In the genomic region with DNA sequence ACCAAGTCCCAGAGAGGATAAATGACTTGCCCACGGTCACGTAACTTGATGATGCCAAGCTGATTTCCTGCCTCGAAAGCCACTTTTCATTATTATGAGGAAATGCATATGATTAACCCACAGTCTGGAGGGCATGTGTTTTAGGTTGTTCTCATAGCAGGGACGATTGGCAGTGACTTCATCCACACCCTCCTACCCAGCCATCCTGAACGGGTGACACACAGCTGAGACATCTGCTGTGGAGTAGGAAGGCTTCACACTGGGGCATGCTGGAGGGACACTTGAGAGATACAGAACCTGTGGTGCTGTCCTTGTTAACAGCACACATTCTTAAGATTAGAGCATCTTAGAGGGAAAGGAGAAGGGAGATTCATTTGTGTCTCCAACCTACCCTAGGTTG, we compare ENCODE assay signal across 11 cellular contexts.
DNase-seq lines count a peak whose midpoint lies in the region; ATAC-seq and TF ChIP-seq lines count a peak whose summit lies in the region.
"Had no signal": no experiment of that assay in that cellular context is flagged by ENCODE, and none has a peak within 500 bp of the region (broad histone marks: within the 10 kb centered on the region; RNA-seq: fewer than 3 reads in every experiment).

No MANE protein-coding gene starts in this region.

- no peak overlapping the region for H3K27ac Mint-ChIP-seq in activated CD4-positive, alpha-beta T cell treated with anti-CD3 and anti-CD28 coated beads for 36 hours
- no peak overlapping the region for H3K27ac Mint-ChIP-seq in activated CD4-positive, alpha-beta T cell treated with anti-CD3 and anti-CD28 coated beads, Interleukin-2, amount 10 ng/mL, durations not matched to agents 24 days and 14 days
- peak overlapping the region; percentile 4 for H3K27ac Mint-ChIP-seq in activated naive CD8-positive, alpha-beta T cell treated with anti-CD3 and anti-CD28 coated beads, Interleukin-2, amount 50 U/mL, for 24 hours
- H3K27ac Mint-ChIP-seq: memory B cell had no signal

- H3K27me3 Mint-ChIP-seq in activated CD4-positive, alpha-beta T cell treated with anti-CD3 and anti-CD28 coated beads for 36 hours, result no peaks in the 10 kb centered on the region
- no peaks in the 10 kb centered on the region for H3K27me3 Mint-ChIP-seq in activated CD4-positive, alpha-beta T cell treated with anti-CD3 and anti-CD28 coated beads, Interleukin-2, amount 10 ng/mL, durations not matched to agents 24 days and 14 days
- no peaks in the 10 kb centered on the region for H3K27me3 Mint-ChIP-seq in activated naive CD8-positive, alpha-beta T cell treated with anti-CD3 and anti-CD28 coated beads, Interleukin-2, amount 50 U/mL, for 24 hours

- H4K20me1 ChIP-seq in osteoblast (ENCODE audit: insufficient read depth, low read length), result no peaks in the 10 kb centered on the region

- peaks cover 2% of the 10 kb centered on the region for H3K9me3 Mint-ChIP-seq in activated CD4-positive, alpha-beta T cell treated with anti-CD3 and anti-CD28 coated beads for 36 hours (ENCODE audit: low read depth)
- H3K9me3 Mint-ChIP-seq in activated CD4-positive, alpha-beta T cell treated with anti-CD3 and anti-CD28 coated beads, Interleukin-2, amount 10 ng/mL, durations not matched to agents 24 days and 14 days, result peaks cover 3% of the 10 kb centered on the region
- no peaks in the 10 kb centered on the region for H3K9me3 Mint-ChIP-seq in activated naive CD8-positive, alpha-beta T cell treated with anti-CD3 and anti-CD28 coated beads, Interleukin-2, amount 50 U/mL, for 24 hours
- H3K9me3 Mint-ChIP-seq: memory B cell had no signal

- H3K79me2 ChIP-seq in osteoblast (ENCODE audit: insufficient read depth, low read length), result no peaks in the 10 kb centered on the region

- H3K9me3 ChIP-seq in osteoblast (ENCODE audit: low read depth, low read length) (peaks cover 3% of the 10 kb centered on the region), Peyer's patch (no peaks in the 10 kb centered on the region)

- peaks cover 22% of the 10 kb centered on the region for H3K4me1 Mint-ChIP-seq in activated CD4-positive, alpha-beta T cell treated with anti-CD3 and anti-CD28 coated beads for 36 hours
- peaks cover 20% of the 10 kb centered on the region for H3K4me1 Mint-ChIP-seq in activated CD4-positive, alpha-beta T cell treated with anti-CD3 and anti-CD28 coated beads, Interleukin-2, amount 10 ng/mL, durations not matched to agents 24 days and 14 days
- peaks cover 11% of the 10 kb centered on the region for H3K4me1 Mint-ChIP-seq in activated naive CD8-positive, alpha-beta T cell treated with anti-CD3 and anti-CD28 coated beads, Interleukin-2, amount 50 U/mL, for 24 hours

- H3K4me3 ChIP-seq in osteoblast (ENCODE audit: insufficient read depth, low read length) (no peak overlapping the region), Peyer's patch (no peak overlapping the region)

- peak; percentile 59 for DNase-seq in activated CD4-positive, alpha-beta T cell treated with anti-CD3 and anti-CD28 coated beads for 36 hours
- DNase-seq in activated CD4-positive, alpha-beta T cell treated with anti-CD3 and anti-CD28 coated beads, Interleukin-2, amount 10 ng/mL, durations not matched to agents 24 days and 14 days, result no peak
- peak; percentile 25 for DNase-seq in KBM-7
- no peak for DNase-seq in activated naive CD8-positive, alpha-beta T cell treated with anti-CD3 and anti-CD28 coated beads, Interleukin-2, amount 50 U/mL, for 24 hours
- no peak for DNase-seq in osteoblast (ENCODE audit: insufficient read length, low spot score, missing footprints)
- no peak for DNase-seq in Peyer's patch
- DNase-seq in SW 1271 (lab: John Stamatoyannopoulos, UW), result no peak
- no peak for DNase-seq in NCI-H187 (lab: John Stamatoyannopoulos, UW)
- DNase-seq: caudate nucleus, SHP77 treated with DMSO at 0.1 percent for 48 hours had no signal

- H3K4me1 ChIP-seq in osteoblast (ENCODE audit: insufficient read depth, low read length) (peaks cover 34% of the 10 kb centered on the region), Peyer's patch (no peaks in the 10 kb centered on the region)

- H3K27ac ChIP-seq in osteoblast (ENCODE audit: low read depth, low read length), result peak overlapping the region; percentile 88
- H3K27ac ChIP-seq in Peyer's patch, result no peak overlapping the region

- peak overlapping the region; percentile 21 for H3K4me2 ChIP-seq in osteoblast (ENCODE audit: insufficient read depth, low read length)

- no peak for TF ChIP-seq POLR2A in Peyer's patch (IDR thresholded peaks at IDR 0.05)

- in situ Hi-C loops in KBM-7 (cut with MboI; ENCODE audit: low pct_unique_long_range_greater_than_20kb, low sequenced_read_pairs), result no loop called here

- H3K36me3 ChIP-seq in osteoblast (ENCODE audit: insufficient read depth, low read length) (no peaks in the 10 kb centered on the region), Peyer's patch (no peaks in the 10 kb centered on the region)

- ATAC-seq in activated CD4-positive, alpha-beta T cell treated with anti-CD3 and anti-CD28 coated beads for 36 hours, result peak; percentile 96
- peak; percentile 94 for ATAC-seq in activated naive CD8-positive, alpha-beta T cell treated with anti-CD3 and anti-CD28 coated beads, Interleukin-2, amount 50 U/mL, for 24 hours

- POLR2A ChIA-PET in activated CD4-positive, alpha-beta T cell treated with anti-CD3 and anti-CD28 coated beads for 36 hours (lab: Charles Lee), result no interaction called here

- TF ChIP-seq CTCF in osteoblast (IDR thresholded peaks at IDR 0.05; ENCODE audit: extremely low read depth, low read depth, low read length) (no peak), Peyer's patch (IDR thresholded peaks at IDR 0.05) (no peak)

- H3K27me3 ChIP-seq in osteoblast (ENCODE audit: insufficient read depth, low read length) (no peaks in the 10 kb centered on the region), Peyer's patch (no peaks in the 10 kb centered on the region)

- H2AFZ ChIP-seq in osteoblast (ENCODE audit: low read length), result peak overlapping the region; percentile 1

- CTCF ChIA-PET in activated CD4-positive, alpha-beta T cell treated with anti-CD3 and anti-CD28 coated beads for 36 hours (lab: Charles Lee), result interaction anchor here (1.5 kb wide), 1 partner anchor 65 kb away, joined by 3 read pairs; no protein-coding TSS in a partner anchor

- no peaks in the 10 kb centered on the region for H3K36me3 Mint-ChIP-seq in activated CD4-positive, alpha-beta T cell treated with anti-CD3 and anti-CD28 coated beads for 36 hours (ENCODE audit: low read depth)
- no peaks in the 10 kb centered on the region for H3K36me3 Mint-ChIP-seq in activated CD4-positive, alpha-beta T cell treated with anti-CD3 and anti-CD28 coated beads, Interleukin-2, amount 10 ng/mL, durations not matched to agents 24 days and 14 days (ENCODE audit: low read depth)
- H3K36me3 Mint-ChIP-seq in activated naive CD8-positive, alpha-beta T cell treated with anti-CD3 and anti-CD28 coated beads, Interleukin-2, amount 50 U/mL, for 24 hours (ENCODE audit: low read depth), result no peaks in the 10 kb centered on the region

- intact Hi-C loops in activated CD4-positive, alpha-beta T cell treated with anti-CD3 and anti-CD28 coated beads for 36 hours (cut with DNase I, micrococcal nuclease), result no loop called here
- intact Hi-C loops in activated CD4-positive, alpha-beta T cell treated with anti-CD3 and anti-CD28 coated beads, Interleukin-2, amount 10 ng/mL, durations not matched to agents 24 days and 14 days (cut with micrococcal nuclease), result no loop called here

- H3K4me3 Mint-ChIP-seq in activated CD4-positive, alpha-beta T cell treated with anti-CD3 and anti-CD28 coated beads for 36 hours, result no peak overlapping the region
- H3K4me3 Mint-ChIP-seq in activated CD4-positive, alpha-beta T cell treated with anti-CD3 and anti-CD28 coated beads, Interleukin-2, amount 10 ng/mL, durations not matched to agents 24 days and 14 days, result no peak overlapping the region
- H3K4me3 Mint-ChIP-seq in activated naive CD8-positive, alpha-beta T cell treated with anti-CD3 and anti-CD28 coated beads, Interleukin-2, amount 50 U/mL, for 24 hours, result no peak overlapping the region
- H3K4me3 Mint-ChIP-seq: memory B cell had no signal

Comparison
In these comparisons a context has a peak if more than half of its experiments do, and no peak if none do; other contexts are left out.
1. DNase-seq: peak in activated CD4-positive, alpha-beta T cell treated with anti-CD3 and anti-CD28 coated beads for 36 hours (single experiment) and KBM-7 (single experiment); none in activated CD4-positive, alpha-beta T cell treated with anti-CD3 and anti-CD28 coated beads, Interleukin-2, amount 10 ng/mL, durations not matched to agents 24 days and 14 days (single experiment), activated naive CD8-positive, alpha-beta T cell treated with anti-CD3 and anti-CD28 coated beads, Interleukin-2, amount 50 U/mL, for 24 hours (single experiment), osteoblast (single experiment), Peyer's patch (0 of 3), SW 1271 (0 of 2) and NCI-H187 (0 of 2).